Comparison of ENCODE assay signal across 1 cellular context in the genomic region with DNA sequence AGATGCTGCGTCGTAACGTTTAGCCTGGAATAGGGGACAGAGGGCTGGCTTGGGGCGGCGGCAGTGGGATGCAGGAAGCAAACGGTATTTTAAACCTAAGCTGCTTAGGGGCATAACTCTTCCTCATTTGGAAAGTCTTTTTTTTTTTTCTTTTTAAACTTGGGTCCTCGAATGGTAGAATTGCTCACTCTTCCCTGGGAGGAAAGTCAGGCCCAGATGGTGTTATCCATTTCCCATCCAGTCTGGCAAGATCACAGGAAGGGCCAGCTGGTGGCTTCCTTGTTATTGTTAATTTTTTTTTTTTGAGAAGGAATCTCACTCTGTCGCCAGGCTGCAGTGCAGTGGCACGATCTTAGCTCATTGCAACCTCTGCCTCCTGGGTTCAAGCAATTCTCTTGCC.
TF ChIP-seq lines count a peak whose summit lies in the region.

No MANE protein-coding gene starts in this region.

TF ChIP-seq in endothelial cell of umbilical vein, 7 proteins besides CTCF, POLR2A, EP300 and RAD21:
- TF ChIP-seq MAX (IDR thresholded peaks at IDR 0.05; ENCODE audit: insufficient read depth, insufficient read length) (no peak), MYC (IDR thresholded peaks at IDR 0.05; ENCODE audit: low read depth, low read length) (no peak), POLR2AphosphoS5 (IDR thresholded peaks at IDR 0.05; ENCODE audit: insufficient read depth, low read depth, low read length) (no peak), JUN (IDR thresholded peaks at IDR 0.05; ENCODE audit: borderline replicate concordance, insufficient read depth, insufficient read length, low read depth) (no peak), EZH2 (IDR thresholded peaks at IDR 0.05; ENCODE audit: borderline replicate concordance, low read depth, low read length, severe bottlenecking) (no peak), GATA2 (IDR thresholded peaks at IDR 0.05; ENCODE audit: insufficient read depth, insufficient read length, low read depth, low read length) (no peak), FOS (IDR thresholded peaks at IDR 0.05; ENCODE audit: borderline replicate concordance, insufficient read depth, low read length) (no peak)
